In the genomic region with DNA sequence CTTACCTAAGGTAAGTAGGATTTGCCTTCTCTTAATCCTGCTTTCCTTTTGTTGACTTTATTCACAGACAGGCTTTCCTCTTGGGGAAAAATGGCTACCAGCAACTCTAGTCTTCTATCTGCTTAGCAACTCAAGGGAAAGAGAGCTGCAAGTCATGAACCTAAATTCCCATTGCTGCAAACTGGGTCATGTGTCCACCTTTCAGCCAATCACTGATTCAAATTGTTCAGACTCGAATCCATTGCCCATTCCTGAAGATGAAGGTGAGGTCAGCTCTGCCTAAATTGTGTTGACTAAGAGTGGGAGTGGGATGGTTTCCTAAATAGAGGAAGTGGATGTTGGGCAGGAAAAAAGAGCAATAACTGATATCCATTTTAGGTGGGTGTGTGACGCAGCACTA, we compare ENCODE assay signal across 2 cellular contexts.
TF ChIP-seq lines count a peak whose summit lies in the region.

No MANE protein-coding gene starts in this region.

TF ChIP-seq in A549, 52 proteins besides CTCF, POLR2A, EP300 and RAD21:
- TF ChIP-seq RCOR1 (IDR thresholded peaks at IDR 0.05; ENCODE audit: low read depth, low read length) (no peak), CBX2 (IDR thresholded peaks at IDR 0.05; ENCODE audit: borderline replicate concordance, low read depth) (no peak), HDAC2 (IDR thresholded peaks at IDR 0.05) (no peak), RARB (CRISPR knock-in tag; IDR thresholded peaks at IDR 0.05) (no peak), USF2 (IDR thresholded peaks at IDR 0.05) (0 out of 2 replicates have a peak, but pooled peaks have one; percentile 21), RFX5 (IDR thresholded peaks at IDR 0.05) (no peak)

TF ChIP-seq in K562, 482 proteins besides CTCF, POLR2A, EP300 and RAD21 (continues in another document):
- TF ChIP-seq KLF1 (tag; IDR thresholded peaks at IDR 0.05), result no peak
- TF ChIP-seq HOXB6 (CRISPR knock-in tag; IDR thresholded peaks at IDR 0.05; ENCODE audit: borderline replicate concordance), result no peak
- TF ChIP-seq RFX5 (IDR thresholded peaks at IDR 0.05; ENCODE audit: low read depth, low read length), result peak; percentile 82
- peak; percentile 96 for TF ChIP-seq SPI1 (IDR thresholded peaks at IDR 0.05; ENCODE audit: borderline replicate concordance, low read depth, low read length)
- TF ChIP-seq ZBTB7A (IDR thresholded peaks at IDR 0.05; ENCODE audit: borderline replicate concordance, control insufficient read depth, low read depth, low read length), result no peak
- no peak for TF ChIP-seq IFI16 (CRISPR knock-in tag; IDR thresholded peaks at IDR 0.05)
- no peak for TF ChIP-seq E2F1 (CRISPR knock-in tag; IDR thresholded peaks at IDR 0.05)
- TF ChIP-seq SUPT5H (IDR thresholded peaks at IDR 0.05), result no peak
- no peak for TF ChIP-seq BCOR (IDR thresholded peaks at IDR 0.05)
- TF ChIP-seq, protein P1, sequence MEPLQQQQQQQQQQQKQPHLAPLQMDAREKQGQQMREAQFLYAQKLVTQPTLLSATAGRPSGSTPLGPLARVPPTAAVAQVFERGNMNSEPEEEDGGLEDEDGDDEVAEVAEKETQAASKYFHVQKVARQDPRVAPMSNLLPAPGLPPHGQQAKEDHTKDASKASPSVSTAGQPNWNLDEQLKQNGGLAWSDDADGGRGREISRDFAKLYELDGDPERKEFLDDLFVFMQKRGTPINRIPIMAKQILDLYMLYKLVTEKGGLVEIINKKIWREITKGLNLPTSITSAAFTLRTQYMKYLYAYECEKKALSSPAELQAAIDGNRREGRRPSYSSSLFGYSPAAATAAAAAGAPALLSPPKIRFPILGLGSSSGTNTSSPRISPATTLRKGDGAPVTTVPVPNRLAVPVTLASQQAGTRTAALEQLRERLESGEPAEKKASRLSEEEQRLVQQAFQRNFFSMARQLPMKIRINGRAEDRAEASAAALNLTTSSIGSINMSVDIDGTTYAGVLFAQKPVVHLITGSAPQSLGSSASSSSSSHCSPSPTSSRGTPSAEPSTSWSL (CRISPR knock-in tag; IDR thresholded peaks at IDR 0.05; ENCODE audit: borderline replicate concordance), result no peak
- peak; percentile 19 for TF ChIP-seq NFYB (IDR thresholded peaks at IDR 0.05; ENCODE audit: extremely low read depth, insufficient read length)
- no peak for TF ChIP-seq MTF1 (CRISPR knock-in tag; IDR thresholded peaks at IDR 0.05; ENCODE audit: borderline replicate concordance)
- TF ChIP-seq PHF8 (IDR thresholded peaks at IDR 0.05; ENCODE audit: borderline replicate concordance, low read length), result no peak; the same call in 1 of the 2 replicates
- TF ChIP-seq NFIX (CRISPR knock-in tag; IDR thresholded peaks at IDR 0.05; ENCODE audit: low read depth), result no peak
- peak; percentile 90 for TF ChIP-seq USF2 (CRISPR knock-in tag; IDR thresholded peaks at IDR 0.05)
- no peak for TF ChIP-seq MECOM (CRISPR knock-in tag; IDR thresholded peaks at IDR 0.05)
- TF ChIP-seq SRSF3 (IDR thresholded peaks at IDR 0.05; ENCODE audit: insufficient read depth, low read length), result no peak
- no peak for TF ChIP-seq BRD4 (IDR thresholded peaks at IDR 0.05)
- no peak for TF ChIP-seq HDAC1 (IDR thresholded peaks at IDR 0.05)
- TF ChIP-seq SIX5 (IDR thresholded peaks at IDR 0.05; ENCODE audit: borderline replicate concordance in 1 of 2, insufficient read depth in 1 of 2, low read depth in 1 of 2, low read length in 2 of 2), result no peak
- TF ChIP-seq HNRNPUL1 (IDR thresholded peaks at IDR 0.05; ENCODE audit: low read length), result no peak
- TF ChIP-seq RBM34 (IDR thresholded peaks at IDR 0.05; ENCODE audit: borderline replicate concordance, insufficient read depth, low read length), result no peak
- no peak for TF ChIP-seq ZFX (CRISPR knock-in tag; IDR thresholded peaks at IDR 0.05)
- no peak for TF ChIP-seq BHLHE40 (IDR thresholded peaks at IDR 0.05; ENCODE audit: low read length)
- TF ChIP-seq GTF2B (IDR thresholded peaks at IDR 0.05; ENCODE audit: extremely low read depth, insufficient read length), result no peak
- no peak for TF ChIP-seq PTBP1 (IDR thresholded peaks at IDR 0.05; ENCODE audit: low read depth, low read length)
- TF ChIP-seq, protein P2, sequence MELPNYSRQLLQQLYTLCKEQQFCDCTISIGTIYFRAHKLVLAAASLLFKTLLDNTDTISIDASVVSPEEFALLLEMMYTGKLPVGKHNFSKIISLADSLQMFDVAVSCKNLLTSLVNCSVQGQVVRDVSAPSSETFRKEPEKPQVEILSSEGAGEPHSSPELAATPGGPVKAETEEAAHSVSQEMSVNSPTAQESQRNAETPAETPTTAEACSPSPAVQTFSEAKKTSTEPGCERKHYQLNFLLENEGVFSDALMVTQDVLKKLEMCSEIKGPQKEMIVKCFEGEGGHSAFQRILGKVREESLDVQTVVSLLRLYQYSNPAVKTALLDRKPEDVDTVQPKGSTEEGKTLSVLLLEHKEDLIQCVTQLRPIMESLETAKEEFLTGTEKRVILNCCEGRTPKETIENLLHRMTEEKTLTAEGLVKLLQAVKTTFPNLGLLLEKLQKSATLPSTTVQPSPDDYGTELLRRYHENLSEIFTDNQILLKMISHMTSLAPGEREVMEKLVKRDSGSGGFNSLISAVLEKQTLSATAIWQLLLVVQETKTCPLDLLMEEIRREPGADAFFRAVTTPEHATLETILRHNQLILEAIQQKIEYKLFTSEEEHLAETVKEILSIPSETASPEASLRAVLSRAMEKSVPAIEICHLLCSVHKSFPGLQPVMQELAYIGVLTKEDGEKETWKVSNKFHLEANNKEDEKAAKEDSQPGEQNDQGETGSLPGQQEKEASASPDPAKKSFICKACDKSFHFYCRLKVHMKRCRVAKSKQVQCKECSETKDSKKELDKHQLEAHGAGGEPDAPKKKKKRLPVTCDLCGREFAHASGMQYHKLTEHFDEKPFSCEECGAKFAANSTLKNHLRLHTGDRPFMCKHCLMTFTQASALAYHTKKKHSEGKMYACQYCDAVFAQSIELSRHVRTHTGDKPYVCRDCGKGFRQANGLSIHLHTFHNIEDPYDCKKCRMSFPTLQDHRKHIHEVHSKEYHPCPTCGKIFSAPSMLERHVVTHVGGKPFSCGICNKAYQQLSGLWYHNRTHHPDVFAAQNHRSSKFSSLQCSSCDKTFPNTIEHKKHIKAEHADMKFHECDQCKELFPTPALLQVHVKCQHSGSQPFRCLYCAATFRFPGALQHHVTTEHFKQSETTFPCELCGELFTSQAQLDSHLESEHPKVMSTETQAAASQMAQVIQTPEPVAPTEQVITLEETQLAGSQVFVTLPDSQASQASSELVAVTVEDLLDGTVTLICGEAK (IDR thresholded peaks at IDR 0.05), result no peak
- TF ChIP-seq, protein P2 (CRISPR knock-in tag; IDR thresholded peaks at IDR 0.05), result no peak
- TF ChIP-seq, protein P3, sequence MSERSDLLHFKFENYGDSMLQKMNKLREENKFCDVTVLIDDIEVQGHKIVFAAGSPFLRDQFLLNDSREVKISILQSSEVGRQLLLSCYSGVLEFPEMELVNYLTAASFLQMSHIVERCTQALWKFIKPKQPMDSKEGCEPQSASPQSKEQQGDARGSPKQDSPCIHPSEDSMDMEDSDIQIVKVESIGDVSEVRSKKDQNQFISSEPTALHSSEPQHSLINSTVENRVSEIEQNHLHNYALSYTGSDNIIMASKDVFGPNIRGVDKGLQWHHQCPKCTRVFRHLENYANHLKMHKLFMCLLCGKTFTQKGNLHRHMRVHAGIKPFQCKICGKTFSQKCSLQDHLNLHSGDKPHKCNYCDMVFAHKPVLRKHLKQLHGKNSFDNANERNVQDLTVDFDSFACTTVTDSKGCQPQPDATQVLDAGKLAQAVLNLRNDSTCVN (CRISPR knock-in tag; IDR thresholded peaks at IDR 0.05), result 0 out of 2 replicates have a peak, but pooled peaks have one; percentile 41
- TF ChIP-seq, protein P4, sequence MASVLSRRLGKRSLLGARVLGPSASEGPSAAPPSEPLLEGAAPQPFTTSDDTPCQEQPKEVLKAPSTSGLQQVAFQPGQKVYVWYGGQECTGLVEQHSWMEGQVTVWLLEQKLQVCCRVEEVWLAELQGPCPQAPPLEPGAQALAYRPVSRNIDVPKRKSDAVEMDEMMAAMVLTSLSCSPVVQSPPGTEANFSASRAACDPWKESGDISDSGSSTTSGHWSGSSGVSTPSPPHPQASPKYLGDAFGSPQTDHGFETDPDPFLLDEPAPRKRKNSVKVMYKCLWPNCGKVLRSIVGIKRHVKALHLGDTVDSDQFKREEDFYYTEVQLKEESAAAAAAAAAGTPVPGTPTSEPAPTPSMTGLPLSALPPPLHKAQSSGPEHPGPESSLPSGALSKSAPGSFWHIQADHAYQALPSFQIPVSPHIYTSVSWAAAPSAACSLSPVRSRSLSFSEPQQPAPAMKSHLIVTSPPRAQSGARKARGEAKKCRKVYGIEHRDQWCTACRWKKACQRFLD (CRISPR knock-in tag; IDR thresholded peaks at IDR 0.05), result 0 out of 2 replicates have a peak, but pooled peaks have one; percentile 8
- TF ChIP-seq HSF4 (CRISPR knock-in tag; IDR thresholded peaks at IDR 0.05; ENCODE audit: borderline replicate concordance), result no peak
- no peak for TF ChIP-seq STAT5A (IDR thresholded peaks at IDR 0.05; ENCODE audit: borderline replicate concordance, low read length)
- TF ChIP-seq IRF2 (CRISPR knock-in tag; IDR thresholded peaks at IDR 0.05), result no peak
- peak in 1 of 2 experiments; percentile 31; a peak in 1 of 3 replicates for TF ChIP-seq CBX3 (IDR thresholded peaks at IDR 0.05; ENCODE audit: borderline replicate concordance in 1 of 2, low read length in 2 of 2)
- TF ChIP-seq ZNF639 (CRISPR knock-in tag; conservative IDR thresholded peaks at IDR 0.05 in 1 of 2, IDR thresholded peaks at IDR 0.05 in 1 of 2), result peak in 1 of 2 experiments; percentile 18; a peak in 1 of 4 replicates
- TF ChIP-seq THAP7 (CRISPR knock-in tag; IDR thresholded peaks at IDR 0.05), result no peak
